In genomic region chr10:17729630-17730029, GRCh38 we compare ENCODE assay signal across 25 cellular contexts. TPM values are rescaled to one million over a fixed set of nuclear protein-coding genes. Genes with fewer than 3 reads are reported as not detected.
"Had no signal": no experiment of that assay in that cellular context is flagged by ENCODE, and none has a peak within 500 bp of the region (broad histone marks: within the 10 kb centered on the region; RNA-seq: fewer than 3 reads in every experiment).

No MANE protein-coding gene starts in this region.

- H3K4me3 ChIP-seq: adrenal gland had no signal

- H3K27me3 ChIP-seq: adrenal gland had no signal

- H3K27ac ChIP-seq: adrenal gland had no signal

- H3K4me1 ChIP-seq: adrenal gland had no signal

- H3K36me3 ChIP-seq: adrenal gland had no signal

- H3K9me3 ChIP-seq: adrenal gland had no signal

- ATAC-seq: activated CD8-positive, alpha-beta T cell treated with anti-CD3 and anti-CD28 coated beads, Interleukin-2, amount 10 ng/mL, durations not matched to agents 7 days and 5 days; T-helper 17 cell; WTC11 had no signal

- DNase-seq: activated CD4-positive, alpha-beta T cell treated with anti-CD3 and anti-CD28 coated beads for 48 hours; activated CD4-positive, alpha-beta T cell treated with anti-CD3 and anti-CD28 coated beads, Interleukin-2, amount 50 U/mL, for 4 hours; activated CD4-positive, CD25-positive, alpha-beta regulatory T cell treated with anti-CD3 and anti-CD28 coated beads, Interleukin-2, amount 50 U/mL, for 72 hours; activated CD8-positive, alpha-beta memory T cell treated with anti-CD3 and anti-CD28 coated beads, Interleukin-2, amount 50 U/mL, for 48 hours; activated CD8-positive, alpha-beta T cell treated with anti-CD3 and anti-CD28 coated beads, Interleukin-2, amount 10 ng/mL, durations not matched to agents 7 days and 5 days; activated naive CD4-positive, alpha-beta T cell treated with anti-CD3 and anti-CD28 coated beads, Interleukin-2, amount 50 U/mL, for 16 hours; activated naive CD8-positive, alpha-beta T cell treated with anti-CD3 and anti-CD28 coated beads, Interleukin-2, amount 10 ng/mL, durations not matched to agents 7 days and 5 days; activated T-cell treated with anti-CD3 and anti-CD28 coated beads, Interleukin-2, amount 50 U/mL, for 1 hour; adrenal gland; aorta; KG1; NCI-H1092; NCI-H1417; NCI-H2029; NCI-H2107; NCI-H2171 treated with DMSO at 0.1 percent for 48 hours; NCI-H226; NCI-H526 treated with DMSO at 0.1 percent for 48 hours; NCI-H82; SIG-M5; T-helper 17 cell; T-helper 9 cell had no signal

RNA-seq across cellular contexts. Expression of gene TMEM236, which starts 22.4 kb away (rescaled TPM):
- total RNA-seq: M059J, OCI-LY7 had no signal
